Comparison of ENCODE assay signal across 1 cellular context in the genomic region with DNA sequence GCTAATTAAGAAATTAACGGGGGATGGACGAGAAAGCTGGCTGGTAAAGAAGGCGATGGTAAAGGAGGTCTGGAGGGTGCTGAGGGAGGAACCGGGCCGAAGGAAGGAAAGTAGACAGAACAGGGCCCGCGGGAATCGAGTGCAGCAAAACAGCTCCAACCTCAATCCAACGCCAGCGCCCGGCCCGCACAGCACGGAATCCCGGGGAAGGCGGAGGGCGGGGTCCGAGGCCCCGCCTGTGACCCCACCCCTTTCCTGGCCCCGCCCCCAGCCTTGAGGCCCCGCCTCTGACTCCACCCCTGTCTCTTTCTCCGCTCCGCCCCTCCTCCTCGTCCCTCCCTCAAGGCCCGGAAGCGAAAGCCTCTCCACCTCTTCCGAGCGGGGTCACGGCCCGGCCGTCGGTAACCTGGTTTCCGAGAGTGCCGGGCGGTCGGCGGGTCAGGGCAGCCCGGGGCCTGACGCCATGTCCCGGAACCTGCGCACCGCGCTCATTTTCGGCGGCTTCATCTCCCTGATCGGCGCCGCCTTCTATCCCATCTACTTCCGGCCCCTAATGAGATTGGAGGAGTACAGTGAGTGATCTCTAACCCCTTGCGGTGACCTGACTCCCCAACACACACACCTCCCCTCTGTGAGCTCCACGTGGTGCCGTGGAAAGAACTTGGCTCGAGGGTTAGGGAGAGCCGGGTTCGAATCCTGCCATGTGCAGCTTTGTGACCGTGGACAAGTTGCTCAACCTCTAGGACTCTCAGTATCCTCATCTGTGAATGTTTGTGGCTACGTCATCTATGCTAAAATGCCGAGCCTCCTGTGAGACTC.
TF ChIP-seq lines count a peak whose summit lies in the region.

A gene (plus strand): TSS at position 370 of the 819 bp plus-strand sequence. CDS start 94 bp downstream, at position 464.

TF ChIP-seq in HepG2, 621 proteins besides CTCF, POLR2A, EP300 and RAD21 (continued from another document and continues in another):
- TF ChIP-seq TEAD3 (CRISPR knock-in tag; optimal IDR thresholded peaks at IDR 0.05; ENCODE audit: borderline replicate concordance) (peak; percentile 30), STAG1 (CRISPR knock-in tag; IDR thresholded peaks at IDR 0.05) (no peak), TOE1 (CRISPR knock-in tag; IDR thresholded peaks at IDR 0.05) (peak; percentile 72; the same call in 1 of the 2 replicates), HDAC6 (IDR thresholded peaks at IDR 0.05; ENCODE audit: low read depth, low read length) (no peak), KLF6 (CRISPR knock-in tag; IDR thresholded peaks at IDR 0.05) (peak; percentile 80; the same call in 1 of the 2 replicates), MAF1 (CRISPR knock-in tag; IDR thresholded peaks at IDR 0.05; ENCODE audit: borderline replicate concordance) (peak; percentile 49; the same call in 1 of the 2 replicates), PHF5A (CRISPR knock-in tag; IDR thresholded peaks at IDR 0.05; ENCODE audit: low read depth, unreplicated experiment) (no peak), ZNF879 (CRISPR knock-in tag; IDR thresholded peaks at IDR 0.05) (no peak), ZNF749 (CRISPR knock-in tag; IDR thresholded peaks at IDR 0.05; ENCODE audit: borderline replicate concordance) (peak; percentile 9; the same call in 1 of the 2 replicates), YY1 (IDR thresholded peaks at IDR 0.05; ENCODE audit: insufficient read depth, insufficient replicate concordance, low read depth, low read length) (peak; percentile 85), NFRKB (IDR thresholded peaks at IDR 0.05) (no peak), BRD4 (CRISPR knock-in tag; IDR thresholded peaks at IDR 0.05) (peak; percentile 77), KLF9 (CRISPR knock-in tag; IDR thresholded peaks at IDR 0.05; ENCODE audit: low read depth) (no peak), MZF1 (CRISPR knock-in tag; IDR thresholded peaks at IDR 0.05; ENCODE audit: borderline replicate concordance) (no peak), FLYWCH1 (CRISPR knock-in tag; IDR thresholded peaks at IDR 0.05) (0 out of 2 replicates have a peak, but pooled peaks have one; percentile 39), TCF12 (IDR thresholded peaks at IDR 0.05) (no peak), TCF12 (CRISPR knock-in tag; IDR thresholded peaks at IDR 0.05) (no peak), ZNF296 (CRISPR knock-in tag; conservative IDR thresholded peaks at IDR 0.05) (no peak), ZNF883 (CRISPR knock-in tag; IDR thresholded peaks at IDR 0.05; ENCODE audit: not compliant biosample characterization) (no peak), ZSCAN20 (CRISPR knock-in tag; IDR thresholded peaks at IDR 0.05; ENCODE audit: borderline replicate concordance) (no peak; the same call in 1 of the 2 replicates), ZNF335 (CRISPR knock-in tag; IDR thresholded peaks at IDR 0.05) (peak; percentile 83), AKAP8 (CRISPR knock-in tag; IDR thresholded peaks at IDR 0.05) (no peak), EZH2 (conservative IDR thresholded peaks at IDR 0.05; ENCODE audit: low read depth, low read length) (no peak), ATF7-NPFF (CRISPR knock-in tag; IDR thresholded peaks at IDR 0.05; ENCODE audit: low read depth) (peak; percentile 61; the same call in 1 of the 2 replicates), IRX3 (CRISPR knock-in tag; IDR thresholded peaks at IDR 0.05; ENCODE audit: borderline replicate concordance, low read depth) (no peak), HMGA1 (CRISPR knock-in tag; conservative IDR thresholded peaks at IDR 0.05) (no peak), MYC (CRISPR knock-in tag; IDR thresholded peaks at IDR 0.05; ENCODE audit: borderline replicate concordance) (peak; percentile 97), GFI1 (CRISPR knock-in tag; IDR thresholded peaks at IDR 0.05; ENCODE audit: borderline replicate concordance) (peak; percentile 32; the same call in 1 of the 2 replicates)
- TF ChIP-seq, protein P1, sequence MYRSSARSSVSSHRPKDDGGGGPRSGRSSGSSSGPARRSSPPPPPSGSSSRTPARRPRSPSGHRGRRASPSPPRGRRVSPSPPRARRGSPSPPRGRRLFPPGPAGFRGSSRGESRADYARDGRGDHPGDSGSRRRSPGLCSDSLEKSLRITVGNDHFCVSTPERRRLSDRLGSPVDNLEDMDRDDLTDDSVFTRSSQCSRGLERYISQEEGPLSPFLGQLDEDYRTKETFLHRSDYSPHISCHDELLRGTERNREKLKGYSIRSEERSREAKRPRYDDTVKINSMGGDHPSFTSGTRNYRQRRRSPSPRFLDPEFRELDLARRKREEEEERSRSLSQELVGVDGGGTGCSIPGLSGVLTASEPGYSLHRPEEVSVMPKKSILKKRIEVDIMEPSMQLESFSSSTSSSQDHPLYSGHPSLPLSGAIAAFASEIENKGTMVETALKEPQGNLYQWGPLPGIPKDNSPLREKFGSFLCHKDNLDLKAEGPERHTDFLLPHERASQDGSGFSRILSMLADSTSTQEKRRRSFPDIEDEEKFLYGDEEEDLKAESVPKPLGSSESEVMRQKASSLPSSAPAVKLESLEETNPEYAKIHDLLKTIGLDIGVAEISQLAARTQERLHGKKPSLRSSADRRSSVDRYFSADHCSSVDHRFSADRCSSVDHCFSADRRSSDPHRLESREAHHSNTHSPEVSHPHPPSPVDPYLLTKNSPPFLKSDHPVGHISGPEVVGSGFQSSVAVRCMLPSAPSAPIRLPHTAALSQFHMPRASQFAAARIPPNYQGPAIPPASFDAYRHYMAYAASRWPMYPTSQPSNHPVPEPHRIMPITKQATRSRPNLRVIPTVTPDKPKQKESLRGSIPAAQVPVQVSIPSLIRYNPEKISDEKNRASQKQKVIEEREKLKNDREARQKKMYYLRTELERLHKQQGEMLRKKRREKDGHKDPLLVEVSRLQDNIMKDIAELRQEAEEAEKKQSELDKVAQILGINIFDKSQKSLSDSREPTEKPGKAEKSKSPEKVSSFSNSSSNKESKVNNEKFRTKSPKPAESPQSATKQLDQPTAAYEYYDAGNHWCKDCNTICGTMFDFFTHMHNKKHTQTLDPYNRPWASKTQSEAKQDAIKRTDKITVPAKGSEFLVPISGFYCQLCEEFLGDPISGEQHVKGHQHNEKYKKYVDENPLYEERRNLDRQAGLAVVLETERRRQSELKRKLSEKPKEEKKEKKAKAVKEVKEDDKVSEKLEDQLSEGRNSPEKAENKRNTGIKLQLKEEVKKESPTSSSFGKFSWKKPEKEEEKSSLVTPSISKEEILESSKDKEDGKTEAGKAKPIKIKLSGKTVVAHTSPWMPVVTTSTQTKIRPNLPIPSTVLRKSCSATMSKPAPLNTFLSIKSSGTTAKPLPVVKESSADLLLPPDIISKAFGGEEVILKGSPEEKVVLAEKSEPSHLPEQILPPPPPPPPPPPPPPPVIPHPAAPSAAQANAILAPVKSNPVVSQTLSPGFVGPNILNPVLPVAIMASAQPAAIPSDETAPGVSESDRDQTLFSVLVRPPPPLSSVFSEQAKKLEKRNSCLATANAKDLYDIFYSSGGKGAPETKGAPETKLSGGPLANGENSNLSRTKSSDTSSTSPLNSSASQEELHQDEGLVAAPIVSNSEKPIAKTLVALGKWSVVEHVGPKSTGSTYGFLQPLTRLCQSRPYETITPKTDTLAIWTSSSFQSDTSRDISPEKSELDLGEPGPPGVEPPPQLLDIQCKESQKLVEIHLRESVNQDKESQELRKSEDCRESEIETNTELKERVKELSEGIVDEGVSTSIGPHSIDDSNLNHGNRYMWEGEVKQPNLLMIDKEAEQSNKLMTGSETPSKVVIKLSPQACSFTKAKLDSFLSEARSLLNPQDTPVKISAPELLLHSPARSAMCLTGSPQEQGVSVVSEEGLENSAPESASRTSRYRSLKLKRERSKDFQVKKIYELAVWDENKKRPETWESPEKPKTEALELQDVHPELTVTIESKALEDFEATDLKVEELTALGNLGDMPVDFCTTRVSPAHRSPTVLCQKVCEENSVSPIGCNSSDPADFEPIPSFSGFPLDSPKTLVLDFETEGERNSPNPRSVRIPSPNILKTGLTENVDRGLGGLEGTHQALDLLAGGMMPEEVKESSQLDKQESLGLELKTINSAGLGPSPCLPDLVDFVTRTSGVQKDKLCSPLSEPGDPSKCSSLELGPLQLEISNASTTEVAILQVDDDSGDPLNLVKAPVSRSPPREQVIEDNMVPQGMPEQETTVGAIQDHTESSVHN (CRISPR knock-in tag; IDR thresholded peaks at IDR 0.05), result no peak
- TF ChIP-seq, protein P2, sequence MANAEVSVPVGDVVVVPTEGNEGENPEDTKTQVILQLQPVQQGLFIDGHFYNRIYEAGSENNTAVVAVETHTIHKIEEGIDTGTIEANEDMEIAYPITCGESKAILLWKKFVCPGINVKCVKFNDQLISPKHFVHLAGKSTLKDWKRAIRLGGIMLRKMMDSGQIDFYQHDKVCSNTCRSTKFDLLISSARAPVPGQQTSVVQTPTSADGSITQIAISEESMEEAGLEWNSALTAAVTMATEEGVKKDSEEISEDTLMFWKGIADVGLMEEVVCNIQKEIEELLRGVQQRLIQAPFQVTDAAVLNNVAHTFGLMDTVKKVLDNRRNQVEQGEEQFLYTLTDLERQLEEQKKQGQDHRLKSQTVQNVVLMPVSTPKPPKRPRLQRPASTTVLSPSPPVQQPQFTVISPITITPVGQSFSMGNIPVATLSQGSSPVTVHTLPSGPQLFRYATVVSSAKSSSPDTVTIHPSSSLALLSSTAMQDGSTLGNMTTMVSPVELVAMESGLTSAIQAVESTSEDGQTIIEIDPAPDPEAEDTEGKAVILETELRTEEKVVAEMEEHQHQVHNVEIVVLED (CRISPR knock-in tag; IDR thresholded peaks at IDR 0.05; ENCODE audit: borderline replicate concordance), result peak; percentile 72; the same call in 1 of the 2 replicates
- TF ChIP-seq, protein P3, sequence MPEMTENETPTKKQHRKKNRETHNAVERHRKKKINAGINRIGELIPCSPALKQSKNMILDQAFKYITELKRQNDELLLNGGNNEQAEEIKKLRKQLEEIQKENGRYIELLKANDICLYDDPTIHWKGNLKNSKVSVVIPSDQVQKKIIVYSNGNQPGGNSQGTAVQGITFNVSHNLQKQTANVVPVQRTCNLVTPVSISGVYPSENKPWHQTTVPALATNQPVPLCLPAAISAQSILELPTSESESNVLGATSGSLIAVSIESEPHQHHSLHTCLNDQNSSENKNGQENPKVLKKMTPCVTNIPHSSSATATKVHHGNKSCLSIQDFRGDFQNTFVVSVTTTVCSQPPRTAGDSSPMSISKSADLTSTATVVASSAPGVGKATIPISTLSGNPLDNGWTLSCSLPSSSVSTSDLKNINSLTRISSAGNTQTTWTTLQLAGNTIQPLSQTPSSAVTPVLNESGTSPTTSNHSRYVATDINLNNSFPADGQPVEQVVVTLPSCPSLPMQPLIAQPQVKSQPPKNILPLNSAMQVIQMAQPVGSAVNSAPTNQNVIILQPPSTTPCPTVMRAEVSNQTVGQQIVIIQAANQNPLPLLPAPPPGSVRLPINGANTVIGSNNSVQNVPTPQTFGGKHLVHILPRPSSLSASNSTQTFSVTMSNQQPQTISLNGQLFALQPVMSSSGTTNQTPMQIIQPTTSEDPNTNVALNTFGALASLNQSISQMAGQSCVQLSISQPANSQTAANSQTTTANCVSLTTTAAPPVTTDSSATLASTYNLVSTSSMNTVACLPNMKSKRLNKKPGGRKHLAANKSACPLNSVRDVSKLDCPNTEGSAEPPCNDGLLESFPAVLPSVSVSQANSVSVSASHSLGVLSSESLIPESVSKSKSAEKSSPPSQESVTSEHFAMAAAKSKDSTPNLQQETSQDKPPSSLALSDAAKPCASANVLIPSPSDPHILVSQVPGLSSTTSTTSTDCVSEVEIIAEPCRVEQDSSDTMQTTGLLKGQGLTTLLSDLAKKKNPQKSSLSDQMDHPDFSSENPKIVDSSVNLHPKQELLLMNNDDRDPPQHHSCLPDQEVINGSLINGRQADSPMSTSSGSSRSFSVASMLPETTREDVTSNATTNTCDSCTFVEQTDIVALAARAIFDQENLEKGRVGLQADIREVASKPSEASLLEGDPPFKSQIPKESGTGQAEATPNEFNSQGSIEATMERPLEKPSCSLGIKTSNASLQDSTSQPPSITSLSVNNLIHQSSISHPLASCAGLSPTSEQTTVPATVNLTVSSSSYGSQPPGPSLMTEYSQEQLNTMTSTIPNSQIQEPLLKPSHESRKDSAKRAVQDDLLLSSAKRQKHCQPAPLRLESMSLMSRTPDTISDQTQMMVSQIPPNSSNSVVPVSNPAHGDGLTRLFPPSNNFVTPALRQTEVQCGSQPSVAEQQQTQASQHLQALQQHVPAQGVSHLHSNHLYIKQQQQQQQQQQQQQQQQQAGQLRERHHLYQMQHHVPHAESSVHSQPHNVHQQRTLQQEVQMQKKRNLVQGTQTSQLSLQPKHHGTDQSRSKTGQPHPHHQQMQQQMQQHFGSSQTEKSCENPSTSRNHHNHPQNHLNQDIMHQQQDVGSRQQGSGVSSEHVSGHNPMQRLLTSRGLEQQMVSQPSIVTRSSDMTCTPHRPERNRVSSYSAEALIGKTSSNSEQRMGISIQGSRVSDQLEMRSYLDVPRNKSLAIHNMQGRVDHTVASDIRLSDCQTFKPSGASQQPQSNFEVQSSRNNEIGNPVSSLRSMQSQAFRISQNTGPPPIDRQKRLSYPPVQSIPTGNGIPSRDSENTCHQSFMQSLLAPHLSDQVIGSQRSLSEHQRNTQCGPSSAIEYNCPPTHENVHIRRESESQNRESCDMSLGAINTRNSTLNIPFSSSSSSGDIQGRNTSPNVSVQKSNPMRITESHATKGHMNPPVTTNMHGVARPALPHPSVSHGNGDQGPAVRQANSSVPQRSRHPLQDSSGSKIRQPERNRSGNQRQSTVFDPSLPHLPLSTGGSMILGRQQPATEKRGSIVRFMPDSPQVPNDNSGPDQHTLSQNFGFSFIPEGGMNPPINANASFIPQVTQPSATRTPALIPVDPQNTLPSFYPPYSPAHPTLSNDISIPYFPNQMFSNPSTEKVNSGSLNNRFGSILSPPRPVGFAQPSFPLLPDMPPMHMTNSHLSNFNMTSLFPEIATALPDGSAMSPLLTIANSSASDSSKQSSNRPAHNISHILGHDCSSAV (CRISPR knock-in tag; IDR thresholded peaks at IDR 0.05; ENCODE audit: borderline replicate concordance), result no peak
- TF ChIP-seq, protein P4, sequence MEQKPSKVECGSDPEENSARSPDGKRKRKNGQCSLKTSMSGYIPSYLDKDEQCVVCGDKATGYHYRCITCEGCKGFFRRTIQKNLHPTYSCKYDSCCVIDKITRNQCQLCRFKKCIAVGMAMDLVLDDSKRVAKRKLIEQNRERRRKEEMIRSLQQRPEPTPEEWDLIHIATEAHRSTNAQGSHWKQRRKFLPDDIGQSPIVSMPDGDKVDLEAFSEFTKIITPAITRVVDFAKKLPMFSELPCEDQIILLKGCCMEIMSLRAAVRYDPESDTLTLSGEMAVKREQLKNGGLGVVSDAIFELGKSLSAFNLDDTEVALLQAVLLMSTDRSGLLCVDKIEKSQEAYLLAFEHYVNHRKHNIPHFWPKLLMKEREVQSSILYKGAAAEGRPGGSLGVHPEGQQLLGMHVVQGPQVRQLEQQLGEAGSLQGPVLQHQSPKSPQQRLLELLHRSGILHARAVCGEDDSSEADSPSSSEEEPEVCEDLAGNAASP (CRISPR knock-in tag; IDR thresholded peaks at IDR 0.05; ENCODE audit: borderline replicate concordance), result peak; percentile 21; the same call in 1 of the 2 replicates
- TF ChIP-seq, protein P5, sequence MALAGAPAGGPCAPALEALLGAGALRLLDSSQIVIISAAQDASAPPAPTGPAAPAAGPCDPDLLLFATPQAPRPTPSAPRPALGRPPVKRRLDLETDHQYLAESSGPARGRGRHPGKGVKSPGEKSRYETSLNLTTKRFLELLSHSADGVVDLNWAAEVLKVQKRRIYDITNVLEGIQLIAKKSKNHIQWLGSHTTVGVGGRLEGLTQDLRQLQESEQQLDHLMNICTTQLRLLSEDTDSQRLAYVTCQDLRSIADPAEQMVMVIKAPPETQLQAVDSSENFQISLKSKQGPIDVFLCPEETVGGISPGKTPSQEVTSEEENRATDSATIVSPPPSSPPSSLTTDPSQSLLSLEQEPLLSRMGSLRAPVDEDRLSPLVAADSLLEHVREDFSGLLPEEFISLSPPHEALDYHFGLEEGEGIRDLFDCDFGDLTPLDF (CRISPR knock-in tag; IDR thresholded peaks at IDR 0.05), result 0 out of 2 replicates have a peak, but pooled peaks have one; percentile 72
